In the genomic region with DNA sequence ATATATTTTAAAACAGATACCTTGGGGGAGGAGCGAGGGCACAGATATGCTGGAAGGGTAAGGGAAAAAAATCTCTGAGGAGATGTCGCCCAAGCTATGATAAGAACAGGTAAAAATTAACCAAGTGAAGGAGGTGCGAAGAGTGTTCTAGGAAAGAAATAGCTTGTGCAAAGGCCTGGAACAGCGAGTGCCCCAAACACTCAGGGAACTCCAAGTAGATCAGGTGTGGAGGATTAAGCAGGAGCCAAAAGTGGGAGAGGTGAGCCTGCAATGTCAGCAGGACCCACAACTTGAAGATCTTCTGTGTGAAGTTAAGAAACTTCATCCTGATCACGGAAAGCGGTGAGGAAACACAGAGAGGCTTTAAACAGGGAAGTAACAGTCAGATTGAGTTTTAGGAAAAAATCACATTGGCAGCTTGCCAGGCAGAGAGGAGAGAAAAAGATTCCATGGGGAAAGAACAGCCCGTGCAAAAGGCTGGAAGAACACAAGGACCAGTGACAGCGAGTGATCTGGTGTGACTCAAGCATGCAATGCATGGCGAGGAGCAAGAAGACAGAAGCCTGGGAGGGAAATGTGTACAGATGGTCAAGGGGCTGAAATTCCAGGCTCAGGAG, we compare ENCODE assay signal across 1 cellular context.
TF ChIP-seq lines count a peak whose summit lies in the region.

No MANE protein-coding gene starts in this region.

TF ChIP-seq in IMR-90, 13 proteins besides CTCF, POLR2A, EP300 and RAD21:
- TF ChIP-seq MAZ (IDR thresholded peaks at IDR 0.05; ENCODE audit: borderline replicate concordance, low read depth, low read length) (no peak), SMC3 (IDR thresholded peaks at IDR 0.05; ENCODE audit: low read depth, low read length) (no peak), MXI1 (IDR thresholded peaks at IDR 0.05; ENCODE audit: borderline replicate concordance, low read depth, low read length) (no peak), BHLHE40 (IDR thresholded peaks at IDR 0.05; ENCODE audit: low read depth, low read length) (no peak), NFE2L2 (IDR thresholded peaks at IDR 0.05; ENCODE audit: low read depth, low read length) (no peak), RFX5 (IDR thresholded peaks at IDR 0.05; ENCODE audit: low read depth, low read length) (no peak), CHD1 (IDR thresholded peaks at IDR 0.05; ENCODE audit: low read depth, low read length) (no peak), FOS (IDR thresholded peaks at IDR 0.05; ENCODE audit: low read depth, low read length) (no peak), RCOR1 (IDR thresholded peaks at IDR 0.05; ENCODE audit: insufficient replicate concordance, low read length) (no peak), MAFK (IDR thresholded peaks at IDR 0.05; ENCODE audit: low read depth, low read length) (no peak), USF2 (IDR thresholded peaks at IDR 0.05; ENCODE audit: low read depth, low read length) (no peak), CEBPB (IDR thresholded peaks at IDR 0.05; ENCODE audit: low read depth, low read length) (no peak)
- TF ChIP-seq, protein P1, sequence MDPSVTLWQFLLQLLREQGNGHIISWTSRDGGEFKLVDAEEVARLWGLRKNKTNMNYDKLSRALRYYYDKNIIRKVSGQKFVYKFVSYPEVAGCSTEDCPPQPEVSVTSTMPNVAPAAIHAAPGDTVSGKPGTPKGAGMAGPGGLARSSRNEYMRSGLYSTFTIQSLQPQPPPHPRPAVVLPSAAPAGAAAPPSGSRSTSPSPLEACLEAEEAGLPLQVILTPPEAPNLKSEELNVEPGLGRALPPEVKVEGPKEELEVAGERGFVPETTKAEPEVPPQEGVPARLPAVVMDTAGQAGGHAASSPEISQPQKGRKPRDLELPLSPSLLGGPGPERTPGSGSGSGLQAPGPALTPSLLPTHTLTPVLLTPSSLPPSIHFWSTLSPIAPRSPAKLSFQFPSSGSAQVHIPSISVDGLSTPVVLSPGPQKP (IDR thresholded peaks at IDR 0.05; ENCODE audit: borderline replicate concordance, low read depth, low read length), result no peak
